In genomic region chr2:216286616-216287231, GRCh38 we compare ENCODE assay signal across 19 cellular contexts.
DNase-seq lines count a peak whose midpoint lies in the region; ATAC-seq and TF ChIP-seq lines count a peak whose summit lies in the region.
"Had no signal": no experiment of that assay in that cellular context is flagged by ENCODE, and none has a peak within 500 bp of the region (broad histone marks: within the 10 kb centered on the region; RNA-seq: fewer than 3 reads in every experiment).

No MANE protein-coding gene starts in this region.

- no peak overlapping the region for H3K4me3 ChIP-seq in CD8-positive, alpha-beta T cell (ENCODE audit: low read depth, low read length)
- no peak overlapping the region for H3K4me3 ChIP-seq in endodermal cell (ENCODE audit: low read length)
- H3K4me3 ChIP-seq: pancreas, skin epidermis, testis had no signal

- ATAC-seq in CD8-positive, alpha-beta T cell, result no peak
- ATAC-seq in GM21367 (IDR thresholded peaks at IDR 0.05; ENCODE audit: unreplicated experiment) (no peak), GM21825 (IDR thresholded peaks at IDR 0.05; ENCODE audit: unreplicated experiment) (no peak), left lobe of liver (no peak)
- ATAC-seq: activated T-helper 17 cell treated with anti-CD3 and anti-CD28 coated beads, Interleukin-2, amount 50 U/mL, for 72 hours; left ventricle myocardium superior; pancreas had no signal

- H3K27ac Mint-ChIP-seq in CD8-positive, alpha-beta T cell, result peak overlapping the region; percentile 28
- H3K27ac Mint-ChIP-seq in endodermal cell (peak overlapping the region; percentile 76), nephron progenitor cell (peak overlapping the region; percentile 37)
- H3K27ac Mint-ChIP-seq: activated B cell treated with CpG ODN at 0.5 μM for 24 hours; activated T-helper 17 cell treated with anti-CD3 and anti-CD28 coated beads, Interleukin-2, amount 50 U/mL, for 72 hours had no signal

- H3K36me3 ChIP-seq in CD8-positive, alpha-beta T cell (ENCODE audit: insufficient read depth, low read length), result no peaks in the 10 kb centered on the region
- H3K36me3 ChIP-seq in endodermal cell (ENCODE audit: control insufficient read depth, insufficient read depth, low read length), result no peaks in the 10 kb centered on the region
- H3K36me3 ChIP-seq: pancreas had no signal

- TF ChIP-seq CTCF in CD8-positive, alpha-beta T cell (IDR thresholded peaks at IDR 0.05), result no peak
- no peak for TF ChIP-seq CTCF in endodermal cell (conservative IDR thresholded peaks at IDR 0.05)
- no peak for TF ChIP-seq CTCF in nephron progenitor cell (IDR thresholded peaks at IDR 0.05)

- WGBS in endodermal cell (ENCODE audit: insufficient coverage in 1 of 2, insufficient read length in 1 of 2), 2 experiments, result 63 to 90% methylated on average over 3 to 8 of the region's 8 CpGs

- H3K4me3 Mint-ChIP-seq in CD8-positive, alpha-beta T cell, result no peak overlapping the region
- peak overlapping the region; percentile 4 for H3K4me3 Mint-ChIP-seq in endodermal cell
- H3K4me3 Mint-ChIP-seq in nephron progenitor cell, result no peak overlapping the region
- H3K4me3 Mint-ChIP-seq: activated B cell treated with CpG ODN at 0.5 μM for 24 hours; activated T-helper 17 cell treated with anti-CD3 and anti-CD28 coated beads, Interleukin-2, amount 50 U/mL, for 72 hours had no signal

- CTCF ChIA-PET in CD8-positive, alpha-beta T cell (lab: Charles Lee), result interaction anchor here (0.7 to 1.2 kb wide), 2 partner anchors 15 to 117 kb away, joined by 3 to 4 read pairs; no protein-coding TSS in a partner anchor

- POLR2A ChIA-PET in CD8-positive, alpha-beta T cell (lab: Charles Lee), result no interaction called here

- no peaks in the 10 kb centered on the region for H3K4me1 ChIP-seq in CD8-positive, alpha-beta T cell (ENCODE audit: insufficient read depth, low read length)
- peaks cover 23% of the 10 kb centered on the region for H3K4me1 ChIP-seq in endodermal cell (ENCODE audit: control insufficient read depth, insufficient read depth, low read length)
- H3K4me1 ChIP-seq: pancreas, testis had no signal

- no peaks in the 10 kb centered on the region for H3K9me3 Mint-ChIP-seq in CD8-positive, alpha-beta T cell
- H3K9me3 Mint-ChIP-seq in endodermal cell (no peaks in the 10 kb centered on the region), nephron progenitor cell (no peaks in the 10 kb centered on the region)
- H3K9me3 Mint-ChIP-seq: activated B cell treated with CpG ODN at 0.5 μM for 24 hours; activated T-helper 17 cell treated with anti-CD3 and anti-CD28 coated beads, Interleukin-2, amount 50 U/mL, for 72 hours had no signal

- no peaks in the 10 kb centered on the region for H3K27me3 ChIP-seq in CD8-positive, alpha-beta T cell (ENCODE audit: insufficient read depth, low read length)
- no peaks in the 10 kb centered on the region for H3K27me3 ChIP-seq in endodermal cell (ENCODE audit: control insufficient read depth, insufficient read depth, low read length, poor library complexity, severe bottlenecking)
- H3K27me3 ChIP-seq: pancreas, testis had no signal

- H3K9me3 ChIP-seq in CD8-positive, alpha-beta T cell (ENCODE audit: low read length), result no peaks in the 10 kb centered on the region
- no peaks in the 10 kb centered on the region for H3K9me3 ChIP-seq in endodermal cell (ENCODE audit: control insufficient read depth, low read length)
- H3K9me3 ChIP-seq: pancreas, testis had no signal

- no peak for DNase-seq in CD8-positive, alpha-beta T cell
- DNase-seq in MV-4-11 (lab: John Stamatoyannopoulos, UW) (peak; percentile 46), endodermal cell (peak; percentile 75), nephron progenitor cell (no peak), NCI-H446 treated with DMSO at 0.1 percent for 48 hours (lab: John Stamatoyannopoulos, UW) (no peak), left lobe of liver (ENCODE audit: low spot score) (no peak)
- DNase-seq: activated B cell treated with CpG ODN at 0.5 μM for 24 hours, AML-193, amniotic stem cell, GOT3, KBM-7, left ventricle myocardium superior, NCI-H2171, pancreas, testis had no signal

- intact Hi-C loops in CD8-positive, alpha-beta T cell (cut with DNase I, micrococcal nuclease), result no loop called here

- H3K27me3 Mint-ChIP-seq in CD8-positive, alpha-beta T cell (ENCODE audit: low read depth), result no peaks in the 10 kb centered on the region
- H3K27me3 Mint-ChIP-seq in endodermal cell (ENCODE audit: insufficient read depth) (peaks cover 9% of the 10 kb centered on the region), nephron progenitor cell (ENCODE audit: low read depth, poor library complexity) (peaks cover 12% of the 10 kb centered on the region)

- H3K36me3 Mint-ChIP-seq in CD8-positive, alpha-beta T cell, result no peaks in the 10 kb centered on the region
- H3K36me3 Mint-ChIP-seq in endodermal cell (ENCODE audit: low read depth) (no peaks in the 10 kb centered on the region), nephron progenitor cell (ENCODE audit: low read depth) (no peaks in the 10 kb centered on the region)

- H3K27ac ChIP-seq in CD8-positive, alpha-beta T cell (ENCODE audit: low read depth, low read length), result no peak overlapping the region
- H3K27ac ChIP-seq in endodermal cell (ENCODE audit: low read depth, low read length), result no peak overlapping the region
- H3K27ac ChIP-seq: pancreas, skin epidermis, testis had no signal

- H3K4me1 Mint-ChIP-seq in CD8-positive, alpha-beta T cell (ENCODE audit: low read depth), result peaks cover 3% of the 10 kb centered on the region
- H3K4me1 Mint-ChIP-seq in endodermal cell (peaks cover 45% of the 10 kb centered on the region), nephron progenitor cell (peaks cover 56% of the 10 kb centered on the region)
- H3K4me1 Mint-ChIP-seq: activated B cell treated with CpG ODN at 0.5 μM for 24 hours; activated T-helper 17 cell treated with anti-CD3 and anti-CD28 coated beads, Interleukin-2, amount 50 U/mL, for 72 hours had no signal

- no peak overlapping the region for H3K9ac ChIP-seq in endodermal cell (ENCODE audit: extremely low read depth, low read length, poor library complexity, severe bottlenecking)

Comparison
In these comparisons a context has a peak if more than half of its experiments do, and no peak if none do; other contexts are left out.
1. DNase-seq: peak in MV-4-11 (single experiment) and endodermal cell (single experiment); none in CD8-positive, alpha-beta T cell (0 of 7), nephron progenitor cell (single experiment), NCI-H446 treated with DMSO at 0.1 percent for 48 hours (single experiment) and left lobe of liver (single experiment).
2. Peak in every context shown above with its lines, with median percentiles within 50 percentile points of each other: H3K27ac Mint-ChIP-seq.